ENCODE assay signal across 1 cellular context in the genomic region with DNA sequence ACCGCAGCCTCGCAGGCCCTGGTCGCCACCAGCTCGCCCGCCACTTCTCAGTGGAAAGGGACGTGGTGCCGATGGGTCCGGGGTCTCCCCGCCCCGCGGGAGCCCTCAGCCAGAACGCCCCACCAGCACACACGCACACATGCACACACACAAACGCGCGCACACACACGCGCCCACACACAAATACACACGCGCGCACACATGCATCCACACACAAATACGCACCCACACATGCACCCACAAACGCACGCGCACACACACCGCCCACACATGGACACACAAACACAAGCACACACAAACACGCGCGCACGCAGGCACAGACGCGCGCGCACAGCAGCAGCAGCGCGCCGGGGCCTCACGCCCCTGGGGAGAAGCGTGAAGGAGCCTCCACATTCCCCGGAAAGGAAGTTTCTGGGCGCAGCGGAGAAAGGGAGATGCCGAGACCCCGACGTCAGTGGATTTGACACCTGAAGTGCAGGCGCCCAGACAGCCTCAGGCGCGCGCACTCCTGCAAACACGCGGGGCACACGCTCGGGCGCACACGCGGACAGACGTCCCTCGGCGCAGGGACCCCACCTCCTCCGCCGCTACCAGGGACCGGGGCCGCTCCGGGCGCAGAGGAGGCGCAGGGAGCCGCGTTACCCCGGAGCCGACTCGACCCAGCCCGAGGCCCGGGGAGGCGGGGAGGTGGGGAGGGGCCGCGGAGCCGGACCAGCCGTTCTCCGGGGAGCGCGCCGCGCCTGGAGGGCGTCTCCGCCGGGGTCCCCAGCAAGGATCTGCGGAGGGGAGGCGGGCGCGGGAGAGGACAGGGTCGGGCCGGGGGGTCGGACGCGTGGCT.
TF ChIP-seq lines count a peak whose summit lies in the region.

No MANE protein-coding gene starts in this region.

TF ChIP-seq in HEK293, 187 proteins besides CTCF, POLR2A, EP300 and RAD21 (continued from another document):
- TF ChIP-seq, protein P1, sequence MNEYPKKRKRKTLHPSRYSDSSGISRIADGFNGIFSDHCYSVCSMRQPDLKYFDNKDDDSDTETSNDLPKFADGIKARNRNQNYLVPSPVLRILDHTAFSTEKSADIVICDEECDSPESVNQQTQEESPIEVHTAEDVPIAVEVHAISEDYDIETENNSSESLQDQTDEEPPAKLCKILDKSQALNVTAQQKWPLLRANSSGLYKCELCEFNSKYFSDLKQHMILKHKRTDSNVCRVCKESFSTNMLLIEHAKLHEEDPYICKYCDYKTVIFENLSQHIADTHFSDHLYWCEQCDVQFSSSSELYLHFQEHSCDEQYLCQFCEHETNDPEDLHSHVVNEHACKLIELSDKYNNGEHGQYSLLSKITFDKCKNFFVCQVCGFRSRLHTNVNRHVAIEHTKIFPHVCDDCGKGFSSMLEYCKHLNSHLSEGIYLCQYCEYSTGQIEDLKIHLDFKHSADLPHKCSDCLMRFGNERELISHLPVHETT (tag by site-specific recombination; IDR thresholded peaks at IDR 0.05): peak; percentile 56; the same call in 1 of the 2 replicates
- TF ChIP-seq SETDB1 (IDR thresholded peaks at IDR 0.05; ENCODE audit: insufficient read length, low read length) (no peak), YY2 (tag by site-specific recombination; IDR thresholded peaks at IDR 0.05) (no peak; the same call in 1 of the 2 replicates), ZNF791 (tag by site-specific recombination; IDR thresholded peaks at IDR 0.05) (no peak), ZSCAN30 (tag by site-specific recombination; IDR thresholded peaks at IDR 0.05) (no peak), ZBTB20 (tag by site-specific recombination; IDR thresholded peaks at IDR 0.05) (peak; percentile 45; the same call in 1 of the 2 replicates), FEZF1 (tag by site-specific recombination; IDR thresholded peaks at IDR 0.05) (no peak), ZNF155 (tag by site-specific recombination; IDR thresholded peaks at IDR 0.05) (no peak), ZNF776 (tag by site-specific recombination; IDR thresholded peaks at IDR 0.05; ENCODE audit: borderline replicate concordance) (no peak), ZNF16 (tag by site-specific recombination; IDR thresholded peaks at IDR 0.05; ENCODE audit: low read depth) (no peak), MZF1 (tag by site-specific recombination; IDR thresholded peaks at IDR 0.05; ENCODE audit: borderline replicate concordance) (no peak), GLI2 (tag by site-specific recombination; IDR thresholded peaks at IDR 0.05; ENCODE audit: borderline replicate concordance, low read depth) (no peak), ZNF175 (tag by site-specific recombination; IDR thresholded peaks at IDR 0.05) (no peak), SCRT2 (tag by site-specific recombination; IDR thresholded peaks at IDR 0.05) (no peak), ZNF561 (tag by site-specific recombination; IDR thresholded peaks at IDR 0.05; ENCODE audit: borderline replicate concordance) (no peak), ZNF707 (tag by site-specific recombination; IDR thresholded peaks at IDR 0.05) (0 out of 2 replicates have a peak, but pooled peaks have one; percentile 9), ZNF391 (tag by site-specific recombination; IDR thresholded peaks at IDR 0.05; ENCODE audit: borderline replicate concordance, low read depth) (peak; percentile 88), ZNF530 (tag by site-specific recombination; IDR thresholded peaks at IDR 0.05; ENCODE audit: low read depth) (no peak), ZNF629 (tag by site-specific recombination; IDR thresholded peaks at IDR 0.05) (peak; percentile 51; the same call in 1 of the 2 replicates), ZNF837 (tag by site-specific recombination; IDR thresholded peaks at IDR 0.05) (0 out of 2 replicates have a peak, but pooled peaks have one; percentile 62), ZNF324 (tag by site-specific recombination; IDR thresholded peaks at IDR 0.05) (peak; percentile 40; the same call in 1 of the 2 replicates), ZNF610 (tag by site-specific recombination; IDR thresholded peaks at IDR 0.05; ENCODE audit: borderline replicate concordance) (no peak), ZNF423 (tag by site-specific recombination; IDR thresholded peaks at IDR 0.05) (peak; percentile 18; the same call in 1 of the 2 replicates), ZNF133 (tag by site-specific recombination; IDR thresholded peaks at IDR 0.05) (no peak), KLF1 (tag by site-specific recombination; IDR thresholded peaks at IDR 0.05) (peak; percentile 30; the same call in 1 of the 2 replicates), ZBTB21 (tag by site-specific recombination; IDR thresholded peaks at IDR 0.05) (no peak)
- TF ChIP-seq, protein P2, sequence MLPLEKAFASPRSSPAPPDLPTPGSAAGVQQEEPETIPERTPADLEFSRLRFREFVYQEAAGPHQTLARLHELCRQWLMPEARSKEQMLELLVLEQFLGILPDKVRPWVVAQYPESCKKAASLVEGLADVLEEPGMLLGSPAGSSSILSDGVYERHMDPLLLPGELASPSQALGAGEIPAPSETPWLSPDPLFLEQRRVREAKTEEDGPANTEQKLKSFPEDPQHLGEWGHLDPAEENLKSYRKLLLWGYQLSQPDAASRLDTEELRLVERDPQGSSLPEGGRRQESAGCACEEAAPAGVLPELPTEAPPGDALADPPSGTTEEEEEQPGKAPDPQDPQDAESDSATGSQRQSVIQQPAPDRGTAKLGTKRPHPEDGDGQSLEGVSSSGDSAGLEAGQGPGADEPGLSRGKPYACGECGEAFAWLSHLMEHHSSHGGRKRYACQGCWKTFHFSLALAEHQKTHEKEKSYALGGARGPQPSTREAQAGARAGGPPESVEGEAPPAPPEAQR (tag by site-specific recombination; IDR thresholded peaks at IDR 0.05): no peak
- TF ChIP-seq, protein P3, sequence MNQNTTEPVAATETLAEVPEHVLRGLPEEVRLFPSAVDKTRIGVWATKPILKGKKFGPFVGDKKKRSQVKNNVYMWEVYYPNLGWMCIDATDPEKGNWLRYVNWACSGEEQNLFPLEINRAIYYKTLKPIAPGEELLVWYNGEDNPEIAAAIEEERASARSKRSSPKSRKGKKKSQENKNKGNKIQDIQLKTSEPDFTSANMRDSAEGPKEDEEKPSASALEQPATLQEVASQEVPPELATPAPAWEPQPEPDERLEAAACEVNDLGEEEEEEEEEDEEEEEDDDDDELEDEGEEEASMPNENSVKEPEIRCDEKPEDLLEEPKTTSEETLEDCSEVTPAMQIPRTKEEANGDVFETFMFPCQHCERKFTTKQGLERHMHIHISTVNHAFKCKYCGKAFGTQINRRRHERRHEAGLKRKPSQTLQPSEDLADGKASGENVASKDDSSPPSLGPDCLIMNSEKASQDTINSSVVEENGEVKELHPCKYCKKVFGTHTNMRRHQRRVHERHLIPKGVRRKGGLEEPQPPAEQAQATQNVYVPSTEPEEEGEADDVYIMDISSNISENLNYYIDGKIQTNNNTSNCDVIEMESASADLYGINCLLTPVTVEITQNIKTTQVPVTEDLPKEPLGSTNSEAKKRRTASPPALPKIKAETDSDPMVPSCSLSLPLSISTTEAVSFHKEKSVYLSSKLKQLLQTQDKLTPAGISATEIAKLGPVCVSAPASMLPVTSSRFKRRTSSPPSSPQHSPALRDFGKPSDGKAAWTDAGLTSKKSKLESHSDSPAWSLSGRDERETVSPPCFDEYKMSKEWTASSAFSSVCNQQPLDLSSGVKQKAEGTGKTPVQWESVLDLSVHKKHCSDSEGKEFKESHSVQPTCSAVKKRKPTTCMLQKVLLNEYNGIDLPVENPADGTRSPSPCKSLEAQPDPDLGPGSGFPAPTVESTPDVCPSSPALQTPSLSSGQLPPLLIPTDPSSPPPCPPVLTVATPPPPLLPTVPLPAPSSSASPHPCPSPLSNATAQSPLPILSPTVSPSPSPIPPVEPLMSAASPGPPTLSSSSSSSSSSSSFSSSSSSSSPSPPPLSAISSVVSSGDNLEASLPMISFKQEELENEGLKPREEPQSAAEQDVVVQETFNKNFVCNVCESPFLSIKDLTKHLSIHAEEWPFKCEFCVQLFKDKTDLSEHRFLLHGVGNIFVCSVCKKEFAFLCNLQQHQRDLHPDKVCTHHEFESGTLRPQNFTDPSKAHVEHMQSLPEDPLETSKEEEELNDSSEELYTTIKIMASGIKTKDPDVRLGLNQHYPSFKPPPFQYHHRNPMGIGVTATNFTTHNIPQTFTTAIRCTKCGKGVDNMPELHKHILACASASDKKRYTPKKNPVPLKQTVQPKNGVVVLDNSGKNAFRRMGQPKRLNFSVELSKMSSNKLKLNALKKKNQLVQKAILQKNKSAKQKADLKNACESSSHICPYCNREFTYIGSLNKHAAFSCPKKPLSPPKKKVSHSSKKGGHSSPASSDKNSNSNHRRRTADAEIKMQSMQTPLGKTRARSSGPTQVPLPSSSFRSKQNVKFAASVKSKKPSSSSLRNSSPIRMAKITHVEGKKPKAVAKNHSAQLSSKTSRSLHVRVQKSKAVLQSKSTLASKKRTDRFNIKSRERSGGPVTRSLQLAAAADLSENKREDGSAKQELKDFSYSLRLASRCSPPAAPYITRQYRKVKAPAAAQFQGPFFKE (tag by site-specific recombination; IDR thresholded peaks at IDR 0.05; ENCODE audit: borderline replicate concordance): no peak
- TF ChIP-seq, protein P4, sequence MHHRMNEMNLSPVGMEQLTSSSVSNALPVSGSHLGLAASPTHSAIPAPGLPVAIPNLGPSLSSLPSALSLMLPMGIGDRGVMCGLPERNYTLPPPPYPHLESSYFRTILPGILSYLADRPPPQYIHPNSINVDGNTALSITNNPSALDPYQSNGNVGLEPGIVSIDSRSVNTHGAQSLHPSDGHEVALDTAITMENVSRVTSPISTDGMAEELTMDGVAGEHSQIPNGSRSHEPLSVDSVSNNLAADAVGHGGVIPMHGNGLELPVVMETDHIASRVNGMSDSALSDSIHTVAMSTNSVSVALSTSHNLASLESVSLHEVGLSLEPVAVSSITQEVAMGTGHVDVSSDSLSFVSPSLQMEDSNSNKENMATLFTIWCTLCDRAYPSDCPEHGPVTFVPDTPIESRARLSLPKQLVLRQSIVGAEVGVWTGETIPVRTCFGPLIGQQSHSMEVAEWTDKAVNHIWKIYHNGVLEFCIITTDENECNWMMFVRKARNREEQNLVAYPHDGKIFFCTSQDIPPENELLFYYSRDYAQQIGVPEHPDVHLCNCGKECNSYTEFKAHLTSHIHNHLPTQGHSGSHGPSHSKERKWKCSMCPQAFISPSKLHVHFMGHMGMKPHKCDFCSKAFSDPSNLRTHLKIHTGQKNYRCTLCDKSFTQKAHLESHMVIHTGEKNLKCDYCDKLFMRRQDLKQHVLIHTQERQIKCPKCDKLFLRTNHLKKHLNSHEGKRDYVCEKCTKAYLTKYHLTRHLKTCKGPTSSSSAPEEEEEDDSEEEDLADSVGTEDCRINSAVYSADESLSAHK (tag by site-specific recombination; IDR thresholded peaks at IDR 0.05): peak; percentile 16; the same call in 1 of the 2 replicates
